In the genomic region with DNA sequence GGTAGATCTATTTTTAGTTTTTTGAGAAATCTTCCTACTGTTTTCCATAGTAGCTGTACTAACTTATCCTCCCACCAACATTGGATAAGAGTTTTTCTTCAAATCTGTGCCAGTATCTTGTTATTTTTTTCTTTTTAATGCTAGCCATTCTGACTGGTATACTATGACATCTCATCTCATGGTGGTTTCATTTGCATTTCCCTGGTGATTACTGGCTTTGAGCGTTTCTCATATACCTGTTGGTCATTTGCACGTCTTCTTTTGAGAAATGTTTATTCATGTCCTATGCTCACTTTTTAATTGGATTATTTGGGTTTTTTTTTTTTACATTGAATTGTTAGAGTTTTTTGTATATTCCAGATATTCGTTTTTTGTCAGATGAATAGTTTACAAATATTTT, we compare ENCODE assay signal across 28 cellular contexts.
"Had no signal": no experiment of that assay in that cellular context is flagged by ENCODE, and none has a peak within 500 bp of the region (broad histone marks: within the 10 kb centered on the region; RNA-seq: fewer than 3 reads in every experiment).

No MANE protein-coding gene starts in this region.

- DNase-seq: stimulated activated CD4-positive, alpha-beta T cell treated with anti-CD3 and anti-CD28 coated beads, Interleukin-2, amount 100 ng/mL, for 48 hours; stimulated activated CD4-positive, alpha-beta T cell treated with anti-CD3 and anti-CD28 coated beads, Interleukin-4, amount 100 ng/mL, for 1 hour; stimulated activated CD4-positive, alpha-beta T cell treated with anti-CD3 and anti-CD28 coated beads, Interleukin-4, amount 100 ng/mL, for 24 hours; stimulated activated CD4-positive, alpha-beta T cell treated with anti-CD3 and anti-CD28 coated beads, Interleukin-4, amount 100 ng/mL, for 4 hours; stimulated activated CD8-positive, alpha-beta memory T cell treated with anti-CD3 and anti-CD28 coated beads, Interleukin-4, amount 100 ng/mL, for 48 hours; stimulated activated naive B cell treated with anti-CD40 and anti-IgM and Interleukin-4, amounts not matched to agents 10 μg/mL and 1 μg/mL and 100 μg/mL, for 72 hours; stimulated activated naive CD4-positive, alpha-beta T cell; stimulated activated naive CD4-positive, alpha-beta T cell treated with Interleukin-2 at 50 U/mL for 16 hours; stimulated activated naive CD8-positive, alpha-beta T cell treated with anti-CD3 and anti-CD28 coated beads, Interleukin-15, amount 100 ng/mL, for 72 hours; stimulated activated naive CD8-positive, alpha-beta T cell treated with anti-CD3 and anti-CD28 coated beads, Interleukin-15, Interleukin-2, amounts not matched to agents 100 U/mL and 50 U/mL, for 24 hours; stomach; substantia nigra; testis; thyroid gland; tibial artery; transverse colon; trophoblast cell; upper lobe of right lung; uterus had no signal

- ATAC-seq: stimulated activated effector memory CD8-positive, alpha-beta T cell treated with anti-CD3 and anti-CD28 coated beads, Interleukin-12 subunit alpha, Interleukin-12 subunit beta, amount 100 ng/mL, for 72 hours; stimulated activated memory B cell treated with anti-CD40 and anti-IgM and Interleukin-4, amounts not matched to agents 10 μg/mL and 1 μg/mL and 100 μg/mL, for 72 hours; stimulated activated naive B cell treated with anti-CD40 and anti-IgM and Interleukin-4, amounts not matched to agents 10 μg/mL and 1 μg/mL and 100 μg/mL, for 72 hours; stimulated activated naive CD8-positive, alpha-beta T cell treated with anti-CD3 and anti-CD28 coated beads, Interleukin-15, amount 100 ng/mL, for 72 hours; stimulated activated naive CD8-positive, alpha-beta T cell treated with anti-CD3 and anti-CD28 coated beads, Interleukin-15, Interleukin-2, amounts not matched to agents 100 U/mL and 50 U/mL, for 24 hours; upper lobe of right lung had no signal

- H3K27ac Mint-ChIP-seq: stimulated activated effector memory CD8-positive, alpha-beta T cell treated with anti-CD3 and anti-CD28 coated beads, Interleukin-12 subunit alpha, Interleukin-12 subunit beta, amount 100 ng/mL, for 72 hours; stimulated activated memory B cell treated with anti-CD40 and anti-IgM and Interleukin-4, amounts not matched to agents 10 μg/mL and 1 μg/mL and 100 μg/mL, for 72 hours; stimulated activated naive B cell treated with anti-CD40 and anti-IgM and Interleukin-4, amounts not matched to agents 10 μg/mL and 1 μg/mL and 100 μg/mL, for 72 hours; stimulated activated naive CD8-positive, alpha-beta T cell treated with anti-CD3 and anti-CD28 coated beads, Interleukin-15, Interleukin-2, amounts not matched to agents 100 ng/mL and 50 ng/mL, for 24 hours; type B pancreatic cell had no signal

- H3K27me3 ChIP-seq: suprapubic skin, testis, thyroid gland, tibial artery, tibial nerve, transverse colon, upper lobe of left lung, upper lobe of right lung, uterus, vagina had no signal

- H3K4me1 Mint-ChIP-seq: stimulated activated effector memory CD8-positive, alpha-beta T cell treated with anti-CD3 and anti-CD28 coated beads, Interleukin-12 subunit alpha, Interleukin-12 subunit beta, amount 100 ng/mL, for 72 hours; stimulated activated memory B cell treated with anti-CD40 and anti-IgM and Interleukin-4, amounts not matched to agents 10 μg/mL and 1 μg/mL and 100 μg/mL, for 72 hours; stimulated activated naive B cell treated with anti-CD40 and anti-IgM and Interleukin-4, amounts not matched to agents 10 μg/mL and 1 μg/mL and 100 μg/mL, for 72 hours; stimulated activated naive CD8-positive, alpha-beta T cell treated with anti-CD3 and anti-CD28 coated beads, Interleukin-15, amount 100 ng/mL, for 72 hours had no signal

- H3K27me3 Mint-ChIP-seq: stimulated activated memory B cell treated with anti-CD40 and anti-IgM and Interleukin-4, amounts not matched to agents 10 μg/mL and 1 μg/mL and 100 μg/mL, for 72 hours; stimulated activated naive B cell treated with anti-CD40 and anti-IgM and Interleukin-4, amounts not matched to agents 10 μg/mL and 1 μg/mL and 100 μg/mL, for 72 hours; stimulated activated naive CD8-positive, alpha-beta T cell treated with anti-CD3 and anti-CD28 coated beads, Interleukin-15, Interleukin-2, amounts not matched to agents 100 ng/mL and 50 ng/mL, for 24 hours had no signal

- H3K4me3 Mint-ChIP-seq: stimulated activated effector memory CD8-positive, alpha-beta T cell treated with anti-CD3 and anti-CD28 coated beads, Interleukin-12 subunit alpha, Interleukin-12 subunit beta, amount 100 ng/mL, for 72 hours; stimulated activated memory B cell treated with anti-CD40 and anti-IgM and Interleukin-4, amounts not matched to agents 10 μg/mL and 1 μg/mL and 100 μg/mL, for 72 hours; stimulated activated naive B cell treated with anti-CD40 and anti-IgM and Interleukin-4, amounts not matched to agents 10 μg/mL and 1 μg/mL and 100 μg/mL, for 72 hours; stimulated activated naive CD8-positive, alpha-beta T cell treated with anti-CD3 and anti-CD28 coated beads, Interleukin-15, amount 100 ng/mL, for 72 hours; stimulated activated naive CD8-positive, alpha-beta T cell treated with anti-CD3 and anti-CD28 coated beads, Interleukin-15, Interleukin-2, amounts not matched to agents 100 ng/mL and 50 ng/mL, for 24 hours; type B pancreatic cell had no signal

- H3K9me3 ChIP-seq: suprapubic skin, testis, thoracic aorta, thyroid gland, upper lobe of right lung, uterus, vagina had no signal

- H3K27ac ChIP-seq: stomach, suprapubic skin, testis, thoracic aorta, thyroid gland, tibial artery, tibial nerve, transverse colon, upper lobe of left lung, upper lobe of right lung, uterus, vagina had no signal

- H3K4me1 ChIP-seq: stomach, suprapubic skin, testis, thyroid gland, tibial artery, tibial nerve, transverse colon, upper lobe of left lung, upper lobe of right lung, uterus, vagina had no signal

- H3K36me3 ChIP-seq: stomach, suprapubic skin, thoracic aorta, thyroid gland, tibial artery, tibial nerve, transverse colon, upper lobe of left lung, upper lobe of right lung, uterus, vagina had no signal

- H3K36me3 Mint-ChIP-seq: stimulated activated effector memory CD8-positive, alpha-beta T cell treated with anti-CD3 and anti-CD28 coated beads, Interleukin-12 subunit alpha, Interleukin-12 subunit beta, amount 100 ng/mL, for 72 hours; stimulated activated memory B cell treated with anti-CD40 and anti-IgM and Interleukin-4, amounts not matched to agents 10 μg/mL and 1 μg/mL and 100 μg/mL, for 72 hours; stimulated activated naive B cell treated with anti-CD40 and anti-IgM and Interleukin-4, amounts not matched to agents 10 μg/mL and 1 μg/mL and 100 μg/mL, for 72 hours; type B pancreatic cell had no signal

- H3K4me3 ChIP-seq: stomach, suprapubic skin, thoracic aorta, thyroid gland, tibial artery, tibial nerve, transverse colon, upper lobe of left lung, upper lobe of right lung, uterus, vagina had no signal

- H3K9me3 Mint-ChIP-seq: stimulated activated naive CD8-positive, alpha-beta T cell treated with anti-CD3 and anti-CD28 coated beads, Interleukin-15, Interleukin-2, amounts not matched to agents 100 ng/mL and 50 ng/mL, for 24 hours; type B pancreatic cell had no signal
